In the genomic region with DNA sequence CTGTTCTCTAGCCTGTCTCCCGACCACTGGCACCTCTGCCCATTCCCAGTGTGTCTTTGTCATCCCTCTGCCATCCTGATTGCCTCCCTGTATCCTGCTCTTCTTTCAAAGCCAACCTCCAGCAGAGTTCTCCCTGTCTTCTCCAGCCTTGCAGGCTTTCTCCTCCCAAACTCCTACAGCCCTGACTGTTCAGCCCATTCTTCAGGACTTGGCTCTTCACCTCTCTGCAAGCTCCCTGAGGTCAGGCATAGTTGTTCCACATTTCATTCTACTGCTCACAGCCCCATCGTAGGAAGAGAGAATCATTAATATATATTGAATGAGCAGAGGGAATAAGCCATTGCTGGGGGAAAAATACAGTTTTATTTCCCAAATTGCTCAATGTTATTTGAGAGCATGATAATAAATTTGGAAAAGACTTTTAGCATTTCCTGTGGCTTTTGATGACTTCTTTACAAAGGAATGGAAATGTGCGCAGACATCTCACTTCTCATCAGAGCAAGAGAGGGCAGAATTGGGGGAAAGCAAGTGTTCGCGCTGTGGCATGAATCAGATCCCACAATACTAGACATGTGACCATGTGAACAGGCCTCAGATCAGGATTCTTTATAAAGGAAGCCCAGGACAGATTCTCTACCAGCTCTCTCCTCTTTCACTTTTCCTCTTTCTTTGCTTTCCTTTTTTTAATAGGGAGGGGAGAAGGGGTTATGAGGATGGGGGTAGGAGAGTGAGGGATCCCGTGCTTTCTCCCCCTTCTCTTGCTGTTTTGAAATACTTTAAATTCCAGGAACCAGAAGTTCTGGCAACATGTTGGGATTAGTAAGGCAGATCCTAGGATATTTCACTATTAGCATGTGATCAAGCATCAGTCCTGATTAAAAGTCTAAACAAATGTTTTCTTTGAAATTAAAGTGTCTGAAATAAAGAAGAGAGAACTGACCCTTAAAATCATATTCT, we compare ENCODE assay signal across 9 cellular contexts. TPM values are rescaled to one million over a fixed set of nuclear protein-coding genes. Genes with fewer than 3 reads are reported as not detected.
DNase-seq lines count a peak whose midpoint lies in the region; ATAC-seq and TF ChIP-seq lines count a peak whose summit lies in the region.
"Had no signal": no experiment of that assay in that cellular context is flagged by ENCODE, and none has a peak within 500 bp of the region (broad histone marks: within the 10 kb centered on the region; RNA-seq: fewer than 3 reads in every experiment).

No MANE protein-coding gene starts in this region.

- BruUV-seq in Panc1 (replicated peaks; lab: Mats Ljungman, UMichigan) = no TSS peak

- no peak overlapping the region for H3K9ac ChIP-seq in neural progenitor cell

- H3K4me1 ChIP-seq in Panc1 (ENCODE audit: control insufficient read depth, insufficient read depth, low read length) (peaks cover 74% of the 10 kb centered on the region), neural progenitor cell (peaks cover 15% of the 10 kb centered on the region)

- TF ChIP-seq CTCF in Panc1 (IDR thresholded peaks at IDR 0.05) (no peak), epithelial cell of proximal tubule (conservative IDR thresholded peaks at IDR 0.05; ENCODE audit: low read depth, low read length) (no peak), neural progenitor cell (IDR thresholded peaks at IDR 0.05) (no peak)

- intact Hi-C loops in Panc1 (cut with micrococcal nuclease; ENCODE audit: unreplicated experiment) = no loop called here

- peaks cover 8% of the 10 kb centered on the region for H3K27me3 Mint-ChIP-seq in neural progenitor cell (ENCODE audit: insufficient read depth, low read depth)

- POLR2A ChIA-PET in Panc1 (lab: Charles Lee) = no interaction called here

- ATAC-seq in Panc1 (no peak), HG02973 (IDR thresholded peaks at IDR 0.05; ENCODE audit: unreplicated experiment) (no peak), HG03571 (IDR thresholded peaks at IDR 0.05; ENCODE audit: unreplicated experiment) (no peak), GM19467 (IDR thresholded peaks at IDR 0.05; ENCODE audit: unreplicated experiment) (no peak)
- ATAC-seq: CD8-positive, alpha-beta T cell had no signal

- H3K4me3 ChIP-seq in Panc1 (ENCODE audit: low read depth in 2 of 2, low read length in 2 of 2) = peak overlapping the region; percentile 18 to 47; a peak in 3 of 4 replicates
- peak overlapping the region; percentile 42 for H3K4me3 ChIP-seq in epithelial cell of proximal tubule (ENCODE audit: low read depth, low read length)
- H3K4me3 ChIP-seq in neural progenitor cell = no peak overlapping the region

- DNase-seq in A172 (ENCODE audit: low spot score) = peak; percentile 89
- no peak for DNase-seq in Panc1 (ENCODE audit: low read depth, low spot score)
- no peak for DNase-seq in epithelial cell of proximal tubule (ENCODE audit: low read depth)
- no peak for DNase-seq in neural progenitor cell (ENCODE audit: low spot score)
- no peak for DNase-seq in NCI-H1694 treated with DMSO at 0.1 percent for 48 hours (lab: John Stamatoyannopoulos, UW)
- DNase-seq: CD8-positive, alpha-beta T cell had no signal

- H2AFZ ChIP-seq in neural progenitor cell (replicated peaks) = no peak overlapping the region

- CTCF ChIA-PET in Panc1 (lab: Charles Lee) = interaction anchor here (0.7 kb wide), 1 partner anchor 126 kb away, joined by 3 read pairs; no protein-coding TSS in a partner anchor

- H3K4me1 Mint-ChIP-seq in neural progenitor cell = peaks cover 68% of the 10 kb centered on the region

- H3K27ac ChIP-seq in Panc1 (ENCODE audit: low read length) (peak overlapping the region; percentile 87), neural progenitor cell (no peak overlapping the region)

- H3K79me2 ChIP-seq in neural progenitor cell (ENCODE audit: low read depth) = no peaks in the 10 kb centered on the region

- no peaks in the 10 kb centered on the region for H3K36me3 Mint-ChIP-seq in neural progenitor cell
- H3K36me3 Mint-ChIP-seq: CD8-positive, alpha-beta T cell had no signal

- H3K36me3 ChIP-seq in Panc1 (ENCODE audit: control insufficient read depth, insufficient read depth, low read length) (no peaks in the 10 kb centered on the region), neural progenitor cell (no peaks in the 10 kb centered on the region)

- no peaks in the 10 kb centered on the region for H3K27me3 ChIP-seq in Panc1 (ENCODE audit: control insufficient read depth, insufficient read depth, low read length)
- no peaks in the 10 kb centered on the region for H3K27me3 ChIP-seq in neural progenitor cell

- no peak overlapping the region for H3K27ac Mint-ChIP-seq in neural progenitor cell
- H3K27ac Mint-ChIP-seq: CD8-positive, alpha-beta T cell had no signal

- no peak overlapping the region for H3K4me3 Mint-ChIP-seq in neural progenitor cell
- H3K4me3 Mint-ChIP-seq: CD8-positive, alpha-beta T cell had no signal

- H3K9me3 ChIP-seq in Panc1 (ENCODE audit: control insufficient read depth, insufficient read depth, low read depth, low read length) (no peaks in the 10 kb centered on the region), neural progenitor cell (ENCODE audit: low read depth) (no peaks in the 10 kb centered on the region)

- H4K20me1 ChIP-seq in neural progenitor cell (ENCODE audit: low read depth) = no peaks in the 10 kb centered on the region

- H3K9me3 Mint-ChIP-seq in neural progenitor cell = peaks cover 9% of the 10 kb centered on the region
- H3K9me3 Mint-ChIP-seq: CD8-positive, alpha-beta T cell had no signal

- no peaks in the 10 kb centered on the region for H3F3A ChIP-seq in neural progenitor cell (ENCODE audit: low read depth)

- H3K4me2 ChIP-seq in neural progenitor cell = peak overlapping the region; percentile 56

- in situ Hi-C loops in Panc1 (cut with HindIII; ENCODE audit: low pct_unique_long_range_greater_than_20kb, low sequenced_read_pairs) = no loop called here

RNA-seq across cellular contexts. Expression of a gene that starts 37.5 kb away (rescaled TPM):
- total RNA-seq in A172 (2014; rRNA removed; shearing (Covaris generic)) = 8.0 and 14.0 TPM in 2 replicates
- total RNA-seq in Panc1 (2021; ENCODE audit: unreplicated experiment) (106 TPM), epithelial cell of proximal tubule (33.8 and 75.7 TPM in 2 replicates), neural progenitor cell (ENCODE audit: low replicate concordance) (0.15 and 1.1 TPM in 2 replicates)
- 65.8 TPM for polyA plus RNA-seq in Panc1 (2012; ENCODE audit: insufficient read length)
